ENCODE assay signal across 1 cellular context in the genomic region with DNA sequence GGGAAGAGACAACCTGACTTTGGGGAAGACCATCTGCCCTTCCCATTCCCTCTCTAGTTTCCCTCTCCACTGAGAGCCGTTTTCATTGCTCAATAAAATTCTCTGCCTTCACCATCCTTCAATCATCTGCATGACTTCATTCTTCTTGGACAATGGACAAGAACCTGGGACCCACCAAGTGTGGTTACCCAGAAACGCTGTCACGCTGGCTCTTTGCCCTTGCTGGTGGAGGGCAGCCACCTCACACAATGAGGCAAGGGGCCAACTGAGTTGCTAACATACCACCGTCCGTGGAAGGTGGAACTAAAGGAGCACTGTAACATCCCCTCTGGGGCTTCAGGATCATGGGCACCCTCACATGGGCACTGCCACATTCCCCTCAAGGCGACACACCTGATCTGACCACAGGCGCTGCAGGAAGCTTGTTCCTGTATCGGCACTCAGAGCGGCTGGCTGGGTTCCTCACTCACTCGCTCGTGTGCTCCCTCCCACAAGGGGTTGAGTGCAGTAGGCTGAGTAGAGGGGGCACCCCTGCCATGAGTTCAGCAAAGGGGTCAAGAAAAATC.
TF ChIP-seq lines count a peak whose summit lies in the region.

No MANE protein-coding gene starts in this region.

TF ChIP-seq in GM23338, 12 proteins besides CTCF, POLR2A, EP300 and RAD21:
- TF ChIP-seq REST (IDR thresholded peaks at IDR 0.05; ENCODE audit: unreplicated experiment) (no peak), ZNF331 (CRISPR knock-in tag; IDR thresholded peaks at IDR 0.05; ENCODE audit: low read depth) (no peak), CREB1 (CRISPR knock-in tag; IDR thresholded peaks at IDR 0.05; ENCODE audit: low read depth) (no peak), ETS1 (IDR thresholded peaks at IDR 0.05) (no peak), JUNB (IDR thresholded peaks at IDR 0.05; ENCODE audit: unreplicated experiment) (no peak), ZNF114 (CRISPR knock-in tag; IDR thresholded peaks at IDR 0.05) (no peak), EZH2 (IDR thresholded peaks at IDR 0.05; ENCODE audit: low read depth, unreplicated experiment) (no peak), STAT1 (IDR thresholded peaks at IDR 0.05; ENCODE audit: unreplicated experiment) (no peak), EZH2phosphoT487 (IDR thresholded peaks at IDR 0.05; ENCODE audit: unreplicated experiment) (no peak), ZNF462 (CRISPR knock-in tag; IDR thresholded peaks at IDR 0.05) (no peak)
